In genomic region chr19:41442473-41443360, GRCh38 we compare ENCODE assay signal across 2 cellular contexts.
A peak's percentile ranks its signal among the peaks of the same experiment; 100 is the strongest.
TF ChIP-seq lines count a peak whose summit lies in the region.

TSS of gene ERICH4 (plus strand) at chr19:41443156. CDS start at chr19:41443170, 14 bp downstream.

TF ChIP-seq in GM23338, 12 proteins besides CTCF, POLR2A, EP300 and RAD21:
- TF ChIP-seq POLR2AphosphoS5 (IDR thresholded peaks at IDR 0.05; ENCODE audit: low read depth) (no peak), CREB1 (CRISPR knock-in tag; IDR thresholded peaks at IDR 0.05; ENCODE audit: low read depth) (no peak), ZNF331 (CRISPR knock-in tag; IDR thresholded peaks at IDR 0.05; ENCODE audit: low read depth) (no peak), STAT1 (IDR thresholded peaks at IDR 0.05; ENCODE audit: unreplicated experiment) (no peak), ZNF114 (CRISPR knock-in tag; IDR thresholded peaks at IDR 0.05) (no peak), ZNF462 (CRISPR knock-in tag; IDR thresholded peaks at IDR 0.05) (no peak), NANOG (IDR thresholded peaks at IDR 0.05; ENCODE audit: borderline replicate concordance) (no peak), EZH2phosphoT487 (IDR thresholded peaks at IDR 0.05; ENCODE audit: unreplicated experiment) (no peak), EZH2 (IDR thresholded peaks at IDR 0.05; ENCODE audit: low read depth, unreplicated experiment) (no peak), JUNB (IDR thresholded peaks at IDR 0.05; ENCODE audit: unreplicated experiment) (no peak)
- TF ChIP-seq, protein P1, sequence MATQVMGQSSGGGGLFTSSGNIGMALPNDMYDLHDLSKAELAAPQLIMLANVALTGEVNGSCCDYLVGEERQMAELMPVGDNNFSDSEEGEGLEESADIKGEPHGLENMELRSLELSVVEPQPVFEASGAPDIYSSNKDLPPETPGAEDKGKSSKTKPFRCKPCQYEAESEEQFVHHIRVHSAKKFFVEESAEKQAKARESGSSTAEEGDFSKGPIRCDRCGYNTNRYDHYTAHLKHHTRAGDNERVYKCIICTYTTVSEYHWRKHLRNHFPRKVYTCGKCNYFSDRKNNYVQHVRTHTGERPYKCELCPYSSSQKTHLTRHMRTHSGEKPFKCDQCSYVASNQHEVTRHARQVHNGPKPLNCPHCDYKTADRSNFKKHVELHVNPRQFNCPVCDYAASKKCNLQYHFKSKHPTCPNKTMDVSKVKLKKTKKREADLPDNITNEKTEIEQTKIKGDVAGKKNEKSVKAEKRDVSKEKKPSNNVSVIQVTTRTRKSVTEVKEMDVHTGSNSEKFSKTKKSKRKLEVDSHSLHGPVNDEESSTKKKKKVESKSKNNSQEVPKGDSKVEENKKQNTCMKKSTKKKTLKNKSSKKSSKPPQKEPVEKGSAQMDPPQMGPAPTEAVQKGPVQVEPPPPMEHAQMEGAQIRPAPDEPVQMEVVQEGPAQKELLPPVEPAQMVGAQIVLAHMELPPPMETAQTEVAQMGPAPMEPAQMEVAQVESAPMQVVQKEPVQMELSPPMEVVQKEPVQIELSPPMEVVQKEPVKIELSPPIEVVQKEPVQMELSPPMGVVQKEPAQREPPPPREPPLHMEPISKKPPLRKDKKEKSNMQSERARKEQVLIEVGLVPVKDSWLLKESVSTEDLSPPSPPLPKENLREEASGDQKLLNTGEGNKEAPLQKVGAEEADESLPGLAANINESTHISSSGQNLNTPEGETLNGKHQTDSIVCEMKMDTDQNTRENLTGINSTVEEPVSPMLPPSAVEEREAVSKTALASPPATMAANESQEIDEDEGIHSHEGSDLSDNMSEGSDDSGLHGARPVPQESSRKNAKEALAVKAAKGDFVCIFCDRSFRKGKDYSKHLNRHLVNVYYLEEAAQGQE (IDR thresholded peaks at IDR 0.05; ENCODE audit: unreplicated experiment): no peak
- TF ChIP-seq, protein P2, sequence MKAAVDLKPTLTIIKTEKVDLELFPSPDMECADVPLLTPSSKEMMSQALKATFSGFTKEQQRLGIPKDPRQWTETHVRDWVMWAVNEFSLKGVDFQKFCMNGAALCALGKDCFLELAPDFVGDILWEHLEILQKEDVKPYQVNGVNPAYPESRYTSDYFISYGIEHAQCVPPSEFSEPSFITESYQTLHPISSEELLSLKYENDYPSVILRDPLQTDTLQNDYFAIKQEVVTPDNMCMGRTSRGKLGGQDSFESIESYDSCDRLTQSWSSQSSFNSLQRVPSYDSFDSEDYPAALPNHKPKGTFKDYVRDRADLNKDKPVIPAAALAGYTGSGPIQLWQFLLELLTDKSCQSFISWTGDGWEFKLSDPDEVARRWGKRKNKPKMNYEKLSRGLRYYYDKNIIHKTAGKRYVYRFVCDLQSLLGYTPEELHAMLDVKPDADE (IDR thresholded peaks at IDR 0.05): no peak

TF ChIP-seq in K562, 482 proteins besides CTCF, POLR2A, EP300 and RAD21:
- TF ChIP-seq GTF2F1 (IDR thresholded peaks at IDR 0.05; ENCODE audit: low read depth, low read length) (no peak), NFIC (IDR thresholded peaks at IDR 0.05) (peak; percentile 50)
